Comparison of ENCODE assay signal across 9 cellular contexts in the genomic region with DNA sequence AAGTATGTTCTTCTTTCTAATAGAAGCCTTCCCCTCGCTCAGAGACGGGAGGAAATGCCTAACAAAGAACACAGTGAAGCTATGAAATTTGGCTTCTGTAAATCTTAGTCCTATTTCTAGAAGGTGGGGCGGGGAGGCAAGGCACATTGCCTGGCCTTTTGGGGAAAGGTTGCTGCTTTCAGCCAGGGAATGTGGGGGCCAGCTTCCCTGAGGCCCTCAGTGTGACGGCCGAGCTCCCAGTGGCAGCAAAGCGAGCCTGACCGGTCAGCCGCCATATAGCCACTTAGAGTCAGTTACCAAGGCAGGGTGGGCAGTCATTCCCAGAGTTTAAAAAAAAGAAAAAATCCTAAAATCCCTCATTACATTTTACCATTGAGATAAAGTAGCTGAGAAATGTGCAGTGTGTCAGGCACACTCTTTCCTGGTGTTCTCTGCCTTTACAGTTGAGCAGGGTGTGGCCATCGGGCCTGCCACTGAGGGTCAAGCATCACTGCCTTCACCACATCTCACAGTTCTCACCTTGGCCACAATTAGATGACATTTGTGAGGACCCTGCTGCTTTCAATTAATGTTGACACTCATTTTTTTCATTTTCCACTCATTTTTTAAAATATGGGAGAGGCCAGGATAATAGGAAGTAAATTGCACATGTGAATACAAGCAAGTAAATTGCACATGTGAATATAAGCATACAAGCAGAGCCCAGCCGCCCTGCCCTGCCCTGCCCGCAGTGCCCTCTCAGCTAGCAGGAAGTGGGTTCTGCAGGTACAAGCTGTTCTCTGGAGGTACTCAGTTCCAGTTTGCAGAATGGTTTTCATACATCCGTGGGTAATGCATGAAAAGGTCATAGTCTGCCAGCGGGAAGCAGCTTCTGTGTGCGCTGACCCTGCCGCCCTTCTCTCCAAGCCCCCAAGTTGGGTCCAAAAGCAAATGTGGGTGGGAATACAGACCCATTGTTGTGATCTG.
A peak's percentile ranks its signal among the peaks of the same experiment; 100 is the strongest.
DNase-seq lines count a peak whose midpoint lies in the region; ATAC-seq and TF ChIP-seq lines count a peak whose summit lies in the region.
"Had no signal": no experiment of that assay in that cellular context is flagged by ENCODE, and none has a peak within 500 bp of the region (broad histone marks: within the 10 kb centered on the region; RNA-seq: fewer than 3 reads in every experiment).

No MANE protein-coding gene starts in this region.

- no peaks in the 10 kb centered on the region for H3K27me3 Mint-ChIP-seq in CD8-positive, alpha-beta T cell (ENCODE audit: low read depth)

- H3K36me3 ChIP-seq in CD8-positive, alpha-beta T cell (ENCODE audit: insufficient read depth, low read length): no peaks in the 10 kb centered on the region
- peaks cover 0 to 21% (median 0%) of the 10 kb centered on the region in 3 donors for H3K36me3 ChIP-seq in Peyer's patch
- H3K36me3 ChIP-seq in right lobe of liver: peaks cover 0 to 2% (median 0%) of the 10 kb centered on the region in 4 donors
- H3K36me3 ChIP-seq in ovary: no peaks in the 10 kb centered on the region

- no peaks in the 10 kb centered on the region for H3K27me3 ChIP-seq in CD8-positive, alpha-beta T cell (ENCODE audit: insufficient read depth, low read length)
- H3K27me3 ChIP-seq in Peyer's patch: no peaks in the 10 kb centered on the region
- H3K27me3 ChIP-seq in right lobe of liver: no peaks in the 10 kb centered on the region
- H3K27me3 ChIP-seq in ovary: no peaks in the 10 kb centered on the region

- peak; percentile 13 to 80 (median 50) for DNase-seq in CD8-positive, alpha-beta T cell
- DNase-seq in Peyer's patch (peak in 2 of 3 donors; percentile 80 to 90), right lobe of liver (no peak), 8988T (no peak), NCI-H2029 (lab: John Stamatoyannopoulos, UW) (no peak), NCI-H2081 treated with DMSO at 0.1 percent for 48 hours (lab: John Stamatoyannopoulos, UW) (no peak), ovary (no peak)
- DNase-seq: mesendoderm had no signal

- no peaks in the 10 kb centered on the region for H3K9me3 Mint-ChIP-seq in CD8-positive, alpha-beta T cell

- TF ChIP-seq POLR2A in Peyer's patch (IDR thresholded peaks at IDR 0.05) (no peak), right lobe of liver (IDR thresholded peaks at IDR 0.05) (no peak), ovary (IDR thresholded peaks at IDR 0.05) (no peak)

- H3K4me3 ChIP-seq in CD8-positive, alpha-beta T cell (ENCODE audit: low read depth, low read length): no peak overlapping the region
- H3K4me3 ChIP-seq in Peyer's patch: no peak overlapping the region
- no peak overlapping the region for H3K4me3 ChIP-seq in right lobe of liver
- no peak overlapping the region for H3K4me3 ChIP-seq in ovary

- peak overlapping the region; percentile 9 for H3K27ac ChIP-seq in CD8-positive, alpha-beta T cell (ENCODE audit: low read depth, low read length)
- H3K27ac ChIP-seq in Peyer's patch: peak overlapping the region in 1 of 4 donors; percentile 53
- H3K27ac ChIP-seq in right lobe of liver: no peak overlapping the region
- no peak overlapping the region for H3K27ac ChIP-seq in ovary

- CTCF ChIA-PET in CD8-positive, alpha-beta T cell (lab: Charles Lee): interaction anchor here (0.6 to 1.1 kb wide), 4 partner anchors 18 to 298 kb away, joined by 3 to 5 read pairs (median 3); no protein-coding TSS in a partner anchor

- no peaks in the 10 kb centered on the region for H3K36me3 Mint-ChIP-seq in CD8-positive, alpha-beta T cell

- H3K4me1 Mint-ChIP-seq in CD8-positive, alpha-beta T cell (ENCODE audit: low read depth): peaks cover 49% of the 10 kb centered on the region

- no peak for TF ChIP-seq EP300 in ovary (IDR thresholded peaks at IDR 0.05)

- POLR2A ChIA-PET in CD8-positive, alpha-beta T cell (lab: Charles Lee): interaction anchor here (0.7 to 1.4 kb wide), 6 partner anchors 8 to 76 kb away, joined by 3 to 4 read pairs (median 4); no protein-coding TSS in a partner anchor

- peak overlapping the region; percentile 87 for H3K27ac Mint-ChIP-seq in CD8-positive, alpha-beta T cell

- peak overlapping the region; percentile 78 for H3K4me3 Mint-ChIP-seq in CD8-positive, alpha-beta T cell

- peak; percentile 96 for ATAC-seq in CD8-positive, alpha-beta T cell
- peak; percentile 86 for ATAC-seq in GM21447 (IDR thresholded peaks at IDR 0.05; ENCODE audit: unreplicated experiment)
- ATAC-seq in right lobe of liver: peak; percentile 15 to 58 (median 50)

- 80% methylated on average over 5 of the region's 15 CpGs for WGBS in right lobe of liver (ENCODE audit: insufficient coverage, low coverage, low lambda C conversion rate, missing lambda C conversion rate)
- 80 to 92% (median 91%) methylated on average over 15 of the region's 15 CpGs for WGBS in ovary, 3 donors

- intact Hi-C loops in CD8-positive, alpha-beta T cell (cut with DNase I, micrococcal nuclease): no loop called here
- intact Hi-C loops in right lobe of liver (cut with DNase I): no loop called here
- intact Hi-C loops in ovary (cut with DNase I): no loop called here

- no peaks in the 10 kb centered on the region for H3K9me3 ChIP-seq in CD8-positive, alpha-beta T cell (ENCODE audit: low read length)
- H3K9me3 ChIP-seq in Peyer's patch (no peaks in the 10 kb centered on the region), right lobe of liver (no peaks in the 10 kb centered on the region), ovary (no peaks in the 10 kb centered on the region)

- no peak for TF ChIP-seq CTCF in CD8-positive, alpha-beta T cell (IDR thresholded peaks at IDR 0.05)
- TF ChIP-seq CTCF in Peyer's patch (IDR thresholded peaks at IDR 0.05) (no peak), right lobe of liver (IDR thresholded peaks at IDR 0.05) (no peak), ovary (IDR thresholded peaks at IDR 0.05) (no peak)

- H3K4me1 ChIP-seq in CD8-positive, alpha-beta T cell (ENCODE audit: insufficient read depth, low read length): peaks cover 23% of the 10 kb centered on the region
- no peaks in the 10 kb centered on the region for H3K4me1 ChIP-seq in Peyer's patch
- H3K4me1 ChIP-seq in right lobe of liver: no peaks in the 10 kb centered on the region
- H3K4me1 ChIP-seq in ovary (ENCODE audit: insufficient read depth): no peaks in the 10 kb centered on the region

Comparison
In these comparisons a context has a peak if more than half of its experiments do, and no peak if none do; other contexts are left out.
1. DNase-seq: peak in CD8-positive, alpha-beta T cell (7 of 7) and Peyer's patch (2 of 3); none in right lobe of liver (0 of 3), 8988T (single experiment), NCI-H2029 (single experiment), NCI-H2081 treated with DMSO at 0.1 percent for 48 hours (single experiment) and ovary (0 of 5).
2. Peak in every context shown above with its lines, with median percentiles within 50 percentile points of each other: ATAC-seq.